ENCODE assay signal across 17 cellular contexts in the genomic region with DNA sequence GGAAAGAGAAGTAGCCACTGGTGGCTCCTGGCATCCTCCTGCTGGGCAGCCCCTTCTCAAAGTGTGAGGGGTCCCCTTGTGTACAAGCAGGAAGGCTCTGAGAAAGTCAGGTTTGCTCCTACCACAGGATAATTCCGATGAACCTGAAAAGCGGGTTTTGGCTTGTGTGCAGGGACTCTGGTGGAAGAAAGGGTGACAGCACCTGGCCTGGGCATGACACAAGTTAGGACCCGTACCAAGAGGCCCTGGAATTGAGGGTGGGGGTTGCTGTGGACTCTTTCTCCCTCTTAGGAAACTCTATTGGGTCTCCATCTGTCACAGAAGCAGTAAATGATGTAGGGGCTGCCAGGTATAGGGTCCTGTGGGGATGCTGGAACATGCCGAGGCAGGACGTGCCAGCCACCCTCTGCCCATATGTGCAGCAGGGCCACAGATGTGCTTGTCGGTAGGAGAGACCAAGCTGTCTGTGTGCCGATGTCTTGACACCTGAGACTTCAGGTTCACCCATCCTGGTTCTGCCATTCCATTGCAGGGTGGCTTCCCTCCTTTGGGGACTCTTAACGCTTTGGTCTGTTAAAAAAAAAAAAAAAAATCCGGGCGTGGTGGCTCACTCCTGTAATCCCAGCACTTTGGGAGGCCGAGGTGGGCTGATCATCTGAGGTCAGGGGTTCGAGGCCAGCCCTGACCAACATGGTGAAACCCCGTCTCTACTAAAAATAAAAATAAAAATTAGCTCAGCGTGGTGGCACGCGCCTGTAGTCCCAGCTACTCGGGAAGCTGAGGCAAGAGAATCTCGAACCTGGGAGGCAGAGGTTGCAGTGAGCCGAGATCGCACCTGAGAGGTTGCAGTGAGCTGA. TPM values are rescaled to one million over a fixed set of nuclear protein-coding genes. Genes with fewer than 3 reads are reported as not detected.
DNase-seq lines count a peak whose midpoint lies in the region; ATAC-seq and TF ChIP-seq lines count a peak whose summit lies in the region.
"Had no signal": no experiment of that assay in that cellular context is flagged by ENCODE, and none has a peak within 500 bp of the region (broad histone marks: within the 10 kb centered on the region; RNA-seq: fewer than 3 reads in every experiment).

No MANE protein-coding gene starts in this region.

- H3K27ac ChIP-seq in coronary artery: no peak overlapping the region
- no peak overlapping the region for H3K27ac ChIP-seq in sigmoid colon
- no peak overlapping the region for H3K27ac ChIP-seq in prostate gland
- H3K27ac ChIP-seq: breast epithelium, esophagus muscularis mucosa, ovary, uterus had no signal

- TF ChIP-seq POLR2A in sigmoid colon (IDR thresholded peaks at IDR 0.05): no peak
- TF ChIP-seq POLR2A in prostate gland (IDR thresholded peaks at IDR 0.05): no peak

- peak; percentile 1 for DNase-seq in activated naive CD4-positive, alpha-beta T cell treated with Interleukin-2 at 50 U/mL for 16 hours
- no peak for DNase-seq in activated naive CD4-positive, alpha-beta T cell (lab: John Stamatoyannopoulos, UW)
- DNase-seq in H7 (peak; percentile 30), coronary artery (ENCODE audit: low spot score) (peak; percentile 5), sigmoid colon (peak; percentile 47), prostate gland (ENCODE audit: low spot score) (no peak), mucosa of gallbladder (ENCODE audit: low spot score) (no peak)
- DNase-seq: activated CD4-positive, alpha-beta T cell treated with anti-CD3 and anti-CD28 coated beads for 4 hours; activated T-cell treated with anti-CD3 and anti-CD28 coated beads, Interleukin-2, amount 50 U/mL, for 24 hours; NCI-H1417; stimulated activated CD4-positive, alpha-beta T cell treated with anti-CD3 and anti-CD28 coated beads, Interleukin-1b, Interleukin-23, amount 100 ng/mL, for 48 hours; uterus had no signal

- H3K9me3 ChIP-seq in sigmoid colon (peaks cover 0 to 6% (median 3%) of the 10 kb centered on the region in 4 donors), prostate gland (no peaks in the 10 kb centered on the region)
- H3K9me3 ChIP-seq: ovary had no signal

- H3K4me3 ChIP-seq in H7 (ENCODE audit: insufficient read depth, low read depth, low read length) (no peak overlapping the region), coronary artery (no peak overlapping the region), sigmoid colon (no peak overlapping the region), prostate gland (no peak overlapping the region)
- H3K4me3 ChIP-seq: breast epithelium, esophagus muscularis mucosa, ovary, uterus had no signal

- intact Hi-C loops in sigmoid colon (cut with DNase I): no loop called here
- intact Hi-C loops in prostate gland (cut with DNase I): no loop called here

- peaks cover 6% of the 10 kb centered on the region for H3K36me3 ChIP-seq in H7 (replicated peaks; ENCODE audit: control insufficient read depth, insufficient read depth, low read length)
- peaks cover 4 to 15% (median 14%) of the 10 kb centered on the region in 4 donors for H3K36me3 ChIP-seq in sigmoid colon
- H3K36me3 ChIP-seq in prostate gland: peaks cover 4 to 13% of the 10 kb centered on the region in 2 donors
- H3K36me3 ChIP-seq: ovary, uterus had no signal

- H3K27me3 ChIP-seq in H7 (ENCODE audit: control insufficient read depth, insufficient read depth, low read length) (no peaks in the 10 kb centered on the region), sigmoid colon (no peaks in the 10 kb centered on the region), prostate gland (replicated peaks; ENCODE audit: insufficient read depth) (no peaks in the 10 kb centered on the region)
- H3K27me3 ChIP-seq: breast epithelium, esophagus muscularis mucosa, ovary, uterus had no signal

- H3K4me1 ChIP-seq in sigmoid colon: peaks cover 0 to 74% (median 55%) of the 10 kb centered on the region in 4 donors
- peaks cover 35% of the 10 kb centered on the region for H3K4me1 ChIP-seq in prostate gland (replicated peaks)

- TF ChIP-seq EP300 in sigmoid colon (IDR thresholded peaks at IDR 0.05): no peak

- TF ChIP-seq CTCF in coronary artery (IDR thresholded peaks at IDR 0.05): no peak
- no peak for TF ChIP-seq CTCF in sigmoid colon (IDR thresholded peaks at IDR 0.05)
- no peak for TF ChIP-seq CTCF in prostate gland (IDR thresholded peaks at IDR 0.05)

- 94 to 97% methylated on average over 20 of the region's 20 CpGs for WGBS in sigmoid colon, 2 donors
- 64% methylated on average over 20 of the region's 20 CpGs for WGBS in prostate gland

- ATAC-seq in HG03442 (IDR thresholded peaks at IDR 0.05; ENCODE audit: unreplicated experiment): no peak
- ATAC-seq: HCT116 had no signal

RNA-seq across cellular contexts. Expression of a gene that starts 9.8 kb away (rescaled TPM):
- total RNA-seq in H7 (2014; rRNA removed; shearing (Covaris generic)): 38.9 and 45.7 TPM in 2 replicates
- 10 to 100 TPM in 3 of 4 donors, 1 to 10 TPM in 1; 7.8 to 18.1 (median 13.0) TPM for total RNA-seq in sigmoid colon
- 10 to 100 TPM in 1 of 3 donors, 1 to 10 TPM in 2; 8.8 to 17.9 (median 9.0) TPM for polyA plus RNA-seq in sigmoid colon
- total RNA-seq in prostate gland: 10 to 100 TPM; 23.5 TPM
- total RNA-seq in mucosa of gallbladder: 22.4 TPM

RNA-seq across cellular contexts. Expression of a gene that starts 10.8 kb away (rescaled TPM):
- 292 and 326 TPM in 2 replicates for total RNA-seq in H7 (2014; rRNA removed; shearing (Covaris generic))
- 100 to 1,000 TPM; 212 to 250 (median 225) TPM for total RNA-seq in sigmoid colon
- polyA plus RNA-seq in sigmoid colon: 100 to 1,000 TPM; 345 to 482 (median 479) TPM
- total RNA-seq in prostate gland: 100 to 1,000 TPM; 478 to 512 TPM
- 419 TPM for total RNA-seq in mucosa of gallbladder

RNA-seq across cellular contexts. Expression of a gene that starts 15.8 kb away (rescaled TPM):
- 109 and 172 TPM in 2 replicates for total RNA-seq in H7 (2014; rRNA removed; shearing (Covaris generic))
- total RNA-seq in sigmoid colon: 10 to 100 TPM; 62.0 to 90.6 (median 79.3) TPM
- 10 to 100 TPM; 53.5 to 77.4 (median 58.0) TPM for polyA plus RNA-seq in sigmoid colon
- total RNA-seq in prostate gland: 100 to 1,000 TPM; 120 to 136 TPM
- total RNA-seq in mucosa of gallbladder: 56.1 TPM

RNA-seq across cellular contexts. Expression of a gene that starts 46.8 kb away (rescaled TPM):
- total RNA-seq in H7 (2014; rRNA removed; shearing (Covaris generic)): 216 and 224 TPM in 2 replicates
- total RNA-seq in sigmoid colon (100 to 1,000 TPM; 225 to 366 (median 303) TPM), prostate gland (100 to 1,000 TPM; 250 to 458 TPM), mucosa of gallbladder (235 TPM)
- polyA plus RNA-seq in sigmoid colon: 100 to 1,000 TPM; 391 to 668 (median 656) TPM

RNA-seq across cellular contexts. Expression of a gene that starts 56.5 kb away (rescaled TPM):
- 1.7 TPM in 2 replicates for total RNA-seq in H7 (2014; rRNA removed; shearing (Covaris generic))
- 1 to 10 TPM; 4.2 to 6.4 (median 4.9) TPM for total RNA-seq in sigmoid colon
- polyA plus RNA-seq in sigmoid colon: under 1 TPM in 2 of 3 donors, not detected in 1; 0.60 to 0.99 TPM
- total RNA-seq in prostate gland: 1 to 10 TPM; 1.9 to 4.1 TPM
- 2.8 TPM for total RNA-seq in mucosa of gallbladder

Comparison
In these comparisons a context has a peak if more than half of its experiments do, and no peak if none do; other contexts are left out.
1. DNase-seq: peak in activated naive CD4-positive, alpha-beta T cell treated with Interleukin-2 at 50 U/mL for 16 hours (single experiment), H7 (single experiment), coronary artery (single experiment) and sigmoid colon (single experiment); none in activated naive CD4-positive, alpha-beta T cell (0 of 4), prostate gland (single experiment) and mucosa of gallbladder (single experiment).